ENCODE assay signal across 8 cellular contexts in the genomic region with DNA sequence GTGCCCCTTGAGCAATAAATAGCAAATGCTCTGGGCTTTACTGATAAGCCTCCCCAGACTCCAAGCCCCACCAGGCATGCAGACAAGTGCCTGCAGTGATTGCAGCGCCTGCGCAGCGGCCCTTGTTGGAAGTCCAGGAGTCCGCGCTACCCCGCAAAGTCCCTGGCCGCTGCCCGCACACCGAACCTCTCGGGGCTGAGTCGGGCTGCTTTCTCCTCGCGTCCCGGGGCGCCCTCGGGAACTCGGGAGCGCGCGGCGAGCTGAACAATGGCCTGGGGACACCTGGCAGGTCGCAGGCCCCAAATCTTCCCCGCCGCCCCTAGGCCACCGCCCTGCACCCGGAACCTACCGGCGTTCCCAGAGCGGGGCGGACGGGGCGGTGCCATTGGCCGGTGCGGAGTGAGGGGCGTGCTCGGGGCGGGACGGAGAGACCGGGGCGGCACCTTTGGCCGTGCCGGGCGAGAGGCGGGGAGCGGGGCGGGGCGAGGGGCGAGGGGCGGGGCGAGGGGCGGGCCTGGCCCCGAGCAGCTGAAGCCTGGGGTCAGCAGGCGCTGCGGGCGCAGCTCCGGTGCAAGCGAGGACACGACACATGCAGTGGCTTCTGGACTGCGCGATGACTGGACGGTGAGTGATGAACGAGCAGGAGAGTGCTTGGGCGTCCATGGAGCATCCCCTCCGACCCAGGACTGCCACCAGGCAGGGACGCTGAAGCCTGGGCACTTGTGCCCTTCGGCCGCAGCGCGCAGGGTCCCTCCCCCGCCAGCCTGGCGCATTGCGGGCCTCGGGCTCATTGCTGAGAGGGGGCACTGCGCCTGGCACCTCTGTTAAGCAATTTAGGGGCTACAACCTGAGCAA. TPM values are rescaled to one million over a fixed set of nuclear protein-coding genes. Genes with fewer than 3 reads are reported as not detected.
DNase-seq lines count a peak whose midpoint lies in the region; ATAC-seq and TF ChIP-seq lines count a peak whose summit lies in the region.

A gene with protein sequence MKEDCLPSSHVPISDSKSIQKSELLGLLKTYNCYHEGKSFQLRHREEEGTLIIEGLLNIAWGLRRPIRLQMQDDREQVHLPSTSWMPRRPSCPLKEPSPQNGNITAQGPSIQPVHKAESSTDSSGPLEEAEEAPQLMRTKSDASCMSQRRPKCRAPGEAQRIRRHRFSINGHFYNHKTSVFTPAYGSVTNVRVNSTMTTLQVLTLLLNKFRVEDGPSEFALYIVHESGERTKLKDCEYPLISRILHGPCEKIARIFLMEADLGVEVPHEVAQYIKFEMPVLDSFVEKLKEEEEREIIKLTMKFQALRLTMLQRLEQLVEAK (plus strand): TSS at position 560 of the 855 bp plus-strand sequence. CDS start 10,401 bp downstream, outside the sequence.

- no peaks in the 10 kb centered on the region for H3K27me3 ChIP-seq in left lung

- TF ChIP-seq CTCF in AG10803 (conservative IDR thresholded peaks at IDR 0.05; ENCODE audit: low read length) = no peak; the same call in 1 of the 2 replicates
- no peak for TF ChIP-seq CTCF in coronary artery (IDR thresholded peaks at IDR 0.05)
- no peak for TF ChIP-seq CTCF in left lung (IDR thresholded peaks at IDR 0.05)

- ATAC-seq in HG03159 (IDR thresholded peaks at IDR 0.05; ENCODE audit: unreplicated experiment) = peak; percentile 97
- ATAC-seq in left lung = peak; percentile 93

- intact Hi-C loops in activated CD4-positive, alpha-beta T cell treated with anti-CD3 and anti-CD28 coated beads, Interleukin-2, amount 10 ng/mL, durations not matched to agents 24 days and 14 days (cut with micrococcal nuclease) = loop anchor here (1.0 to 2.0 kb wide), 3 partner anchors 16 to 41 kb away; a partner anchor contains a TSS
- intact Hi-C loops in left lung (cut with DNase I) = no loop called here

- H3K27me3 Mint-ChIP-seq in activated CD4-positive, alpha-beta T cell treated with anti-CD3 and anti-CD28 coated beads, Interleukin-2, amount 10 ng/mL, durations not matched to agents 24 days and 14 days = no peaks in the 10 kb centered on the region

- peak within 1 kb of the TSS; percentile 84 for H3K4me3 Mint-ChIP-seq in activated CD4-positive, alpha-beta T cell treated with anti-CD3 and anti-CD28 coated beads, Interleukin-2, amount 10 ng/mL, durations not matched to agents 24 days and 14 days

- H3K4me3 ChIP-seq in AG10803 (ENCODE audit: low read length) (peak within 1 kb of the TSS; percentile 74), coronary artery (peak within 1 kb of the TSS; percentile 94), left lung (peak within 1 kb of the TSS; percentile 54 to 75)

- peaks cover 29 to 65% of the 10 kb centered on the region in 2 donors for H3K4me1 ChIP-seq in left lung

- peaks cover 0 to 7% of the 10 kb centered on the region in 2 donors for H3K36me3 ChIP-seq in left lung

- DNase-seq in AG10803 (ENCODE audit: low read depth) (peak; percentile 75), NCI-H460 (ENCODE audit: extremely low read depth, low read depth) (peak; percentile 81), coronary artery (ENCODE audit: low spot score) (peak; percentile 95), left lung (peak; percentile 96 to 99)
- DNase-seq in activated CD4-positive, alpha-beta T cell treated with anti-CD3 and anti-CD28 coated beads, Interleukin-2, amount 10 ng/mL, durations not matched to agents 24 days and 14 days = peak; percentile 99
- peak; percentile 90 to 91 for DNase-seq in stimulated activated CD4-positive, alpha-beta T cell treated with anti-CD3 and anti-CD28 coated beads, Interleukin-2, amount 100 ng/mL, for 48 hours

- H3K36me3 Mint-ChIP-seq in activated CD4-positive, alpha-beta T cell treated with anti-CD3 and anti-CD28 coated beads, Interleukin-2, amount 10 ng/mL, durations not matched to agents 24 days and 14 days (ENCODE audit: low read depth) = peaks cover 10% of the 10 kb centered on the region

- H3K9me3 Mint-ChIP-seq in activated CD4-positive, alpha-beta T cell treated with anti-CD3 and anti-CD28 coated beads, Interleukin-2, amount 10 ng/mL, durations not matched to agents 24 days and 14 days = no peaks in the 10 kb centered on the region

- H3K27ac ChIP-seq in coronary artery (peak within 1 kb of the TSS; percentile 78 to 91), left lung (peak within 1 kb of the TSS; percentile 84 to 92)

- no peaks in the 10 kb centered on the region for H3K9me3 ChIP-seq in left lung

- peak; percentile 95 for TF ChIP-seq POLR2A in GM18951 (IDR thresholded peaks at IDR 0.05; ENCODE audit: extremely low read depth, insufficient read depth, insufficient read length)

- H3K4me1 Mint-ChIP-seq in activated CD4-positive, alpha-beta T cell treated with anti-CD3 and anti-CD28 coated beads, Interleukin-2, amount 10 ng/mL, durations not matched to agents 24 days and 14 days = peaks cover 13% of the 10 kb centered on the region

- peak within 1 kb of the TSS; percentile 51 for H3K27ac Mint-ChIP-seq in activated CD4-positive, alpha-beta T cell treated with anti-CD3 and anti-CD28 coated beads, Interleukin-2, amount 10 ng/mL, durations not matched to agents 24 days and 14 days

- in situ Hi-C loops in GM18951 (cut with MboI; ENCODE audit: low sequenced_read_pairs, unreplicated experiment) = no loop called here

RNA-seq across cellular contexts. Expression of the gene that starts here (rescaled TPM):
- total RNA-seq in NCI-H460 (2014; rRNA removed; shearing (Covaris generic)) = 0.63 and 0.94 TPM in 2 replicates
- 1.8 and 2.8 TPM in 2 replicates for polyA plus RNA-seq in NCI-H460 (2014; cell fraction: nucleus; rRNA removed)
- total RNA-seq in activated CD4-positive, alpha-beta T cell treated with anti-CD3 and anti-CD28 coated beads, Interleukin-2, amount 10 ng/mL, durations not matched to agents 24 days and 14 days = 1.3 and 1.5 TPM in 2 replicates
- total RNA-seq in left lung = 10 to 100 TPM; 52.2 to 54.7 TPM

Comparison
In these comparisons a context has a peak if more than half of its experiments do, and no peak if none do; other contexts are left out.
1. Peak in every context shown above with its lines: DNase-seq, ATAC-seq, H3K4me3 ChIP-seq and H3K27ac ChIP-seq.
2. RNA of the gene that starts here (total RNA-seq): 52.2 to 54.7 TPM in left lung; 1.3 to 1.5 TPM in activated CD4-positive, alpha-beta T cell treated with anti-CD3 and anti-CD28 coated beads, Interleukin-2, amount 10 ng/mL, durations not matched to agents 24 days and 14 days and 0.63 to 0.94 TPM in NCI-H460; every median in the first group is over 10 times any median in the second.